Comparison of ENCODE assay signal across 25 cellular contexts in the genomic region with DNA sequence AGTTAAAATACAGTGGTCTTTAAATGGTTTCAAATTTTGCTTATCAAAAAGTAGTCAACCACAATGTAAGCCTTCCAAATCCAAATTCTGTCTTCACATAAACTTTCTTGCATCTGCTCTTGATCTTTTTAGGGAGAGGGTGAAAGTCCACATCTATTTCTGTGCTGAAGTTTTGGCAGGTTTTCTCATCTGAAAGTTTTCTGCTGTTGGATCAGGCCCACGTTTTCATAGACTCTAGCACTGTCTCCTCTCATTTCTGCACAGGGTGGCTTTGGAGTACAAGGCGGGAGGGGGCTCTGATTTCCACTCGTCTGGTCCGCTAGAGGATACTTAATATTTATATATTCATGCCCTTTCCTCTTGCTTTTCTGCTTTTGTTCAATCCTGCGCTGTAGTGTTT.
"Had no signal": no experiment of that assay in that cellular context is flagged by ENCODE, and none has a peak within 500 bp of the region (broad histone marks: within the 10 kb centered on the region; RNA-seq: fewer than 3 reads in every experiment).

No MANE protein-coding gene starts in this region.

- H3K4me3 ChIP-seq: colonic mucosa, coronary artery, dorsolateral prefrontal cortex, esophagus muscularis mucosa, esophagus squamous epithelium, gastrocnemius medialis, gastroesophageal sphincter had no signal

- H3K4me1 ChIP-seq: colonic mucosa, esophagus squamous epithelium, foreskin keratinocyte, gastrocnemius medialis, gastroesophageal sphincter had no signal

- H3K27ac Mint-ChIP-seq: dendritic cell treated with granulocyte-macrophage colony-stimulating factor and Interleukin-4, amounts not matched to agents 40 ng/mL and 50 ng/mL, for 4 days; effector memory CD8-positive, alpha-beta T cell; endodermal cell had no signal

- H3K27me3 ChIP-seq: colonic mucosa, dorsolateral prefrontal cortex, esophagus muscularis mucosa, esophagus squamous epithelium, gastrocnemius medialis, gastroesophageal sphincter had no signal

- H3K36me3 ChIP-seq: colonic mucosa, esophagus muscularis mucosa, esophagus squamous epithelium, gastrocnemius medialis, gastroesophageal sphincter had no signal

- ATAC-seq: effector memory CD8-positive, alpha-beta T cell; esophagus mucosa; foreskin keratinocyte; gastrocnemius medialis; gastroesophageal sphincter had no signal

- H3K27ac ChIP-seq: colonic mucosa, coronary artery, dorsolateral prefrontal cortex, epithelial cell of prostate, esophagus muscularis mucosa, esophagus squamous epithelium, foreskin keratinocyte, gastrocnemius medialis, gastroesophageal sphincter had no signal

- H3K9me3 Mint-ChIP-seq: dendritic cell treated with granulocyte-macrophage colony-stimulating factor and Interleukin-4, amounts not matched to agents 40 ng/mL and 50 ng/mL, for 4 days; effector memory CD8-positive, alpha-beta T cell; endodermal cell had no signal

- H3K9me3 ChIP-seq: colonic mucosa, esophagus muscularis mucosa, esophagus squamous epithelium, gastrocnemius medialis, gastroesophageal sphincter had no signal

- H3K27me3 Mint-ChIP-seq: dendritic cell treated with granulocyte-macrophage colony-stimulating factor and Interleukin-4, amounts not matched to agents 40 ng/mL and 50 ng/mL, for 4 days had no signal

- FAIRE-seq: endometrium, frontal cortex had no signal

- H3K4me3 Mint-ChIP-seq: dendritic cell treated with granulocyte-macrophage colony-stimulating factor and Interleukin-4, amounts not matched to agents 40 ng/mL and 50 ng/mL, for 4 days; effector memory CD8-positive, alpha-beta T cell; endodermal cell had no signal

- DNase-seq: colonic mucosa; cortex of kidney; dermis blood vessel endothelial cell; dorsolateral prefrontal cortex; effector CD4-positive, alpha-beta T cell; effector CD8-positive, alpha-beta T cell; effector memory CD4-positive, alpha-beta T cell; effector memory CD8-positive, alpha-beta T cell; endodermal cell; erythroblast; esophagus squamous epithelium; foreskin fibroblast; foreskin keratinocyte; foreskin melanocyte; gastrocnemius medialis; glutamatergic neuron; head of caudate nucleus had no signal
